Comparison of ENCODE assay signal across 17 cellular contexts in genomic region chr18:48915621-48916425, GRCh38. TPM values are rescaled to one million over a fixed set of nuclear protein-coding genes. Genes with fewer than 3 reads are reported as not detected.
DNase-seq lines count a peak whose midpoint lies in the region; ATAC-seq and TF ChIP-seq lines count a peak whose summit lies in the region.
"Had no signal": no experiment of that assay in that cellular context is flagged by ENCODE, and none has a peak within 500 bp of the region (broad histone marks: within the 10 kb centered on the region; RNA-seq: fewer than 3 reads in every experiment).

No MANE protein-coding gene starts in this region.

- no peaks in the 10 kb centered on the region for H3K9me2 ChIP-seq in SK-N-SH

- H3F3A ChIP-seq in SK-N-SH (replicated peaks; ENCODE audit: insufficient read depth) (peaks cover 47% of the 10 kb centered on the region), smooth muscle cell (ENCODE audit: low read depth) (peaks cover 52% of the 10 kb centered on the region)

- no peak for TF ChIP-seq RAD21 in SK-N-SH (IDR thresholded peaks at IDR 0.05; ENCODE audit: low read length)

- peak overlapping the region in 1 of 2 experiments; percentile 22; a peak in 1 of 4 replicates for H3K27ac ChIP-seq in SK-N-SH (ENCODE audit: low read depth in 2 of 2, low read length in 1 of 2)
- H3K27ac ChIP-seq in smooth muscle cell (ENCODE audit: low read depth): peak overlapping the region; percentile 100
- H3K27ac ChIP-seq: HL-60, right lobe of liver had no signal

- H4K20me1 ChIP-seq in SK-N-SH (ENCODE audit: insufficient read depth): peaks cover 18% of the 10 kb centered on the region
- H4K20me1 ChIP-seq in smooth muscle cell (ENCODE audit: low read depth): peaks cover 18% of the 10 kb centered on the region

- TF ChIP-seq EP300 in SK-N-SH (IDR thresholded peaks at IDR 0.05; ENCODE audit: borderline replicate concordance in 1 of 2, low read depth in 1 of 2, low read length in 1 of 2): peak in 1 of 2 experiments; percentile 16; a peak in 1 of 4 replicates

- H3K9ac ChIP-seq in SK-N-SH (no peak overlapping the region), smooth muscle cell (ENCODE audit: low read depth) (no peak overlapping the region)

- ATAC-seq in left lobe of liver: peak; percentile 13
- ATAC-seq in GM18909 (IDR thresholded peaks at IDR 0.05; ENCODE audit: poor library complexity, unreplicated experiment): no peak
- ATAC-seq: activated naive CD4-positive, alpha-beta T cell treated with anti-CD3 and anti-CD28 coated beads, Interleukin-2, amount 50 U/mL, for 72 hours had no signal

- H3K4me3 ChIP-seq in SK-N-SH (ENCODE audit: low read depth in 2 of 2, low read length in 1 of 2) (no peak overlapping the region), smooth muscle cell (no peak overlapping the region)
- H3K4me3 ChIP-seq: right lobe of liver had no signal

- DNase-seq in SIG-M5 treated with dmso at 0.1 percent for 504 hours (lab: John Stamatoyannopoulos, UW; ENCODE audit: unreplicated experiment) (peak; percentile 26), SIG-M5 (lab: John Stamatoyannopoulos, UW) (no peak), SK-N-SH (no peak), left lobe of liver (ENCODE audit: low spot score) (no peak), smooth muscle cell (lab: John Stamatoyannopoulos, UW; ENCODE audit: unreplicated experiment) (no peak), OCI-M2 (lab: John Stamatoyannopoulos, UW; ENCODE audit: unreplicated experiment) (no peak), NK-92 (lab: John Stamatoyannopoulos, UW; ENCODE audit: unreplicated experiment) (no peak)
- DNase-seq: ACHN; activated B cell treated with CpG ODN at 0.5 μM for 24 hours; COR-L47; kidney glomerular epithelial cell; naive thymus-derived CD8-positive, alpha-beta T cell; SW 1271 had no signal

- WGBS in SK-N-SH (ENCODE audit: low lambda C conversion rate): 91% methylated on average over 10 of the region's 10 CpGs
- 45% methylated on average over 10 of the region's 10 CpGs for WGBS in smooth muscle cell (ENCODE audit: low lambda C conversion rate)

- peaks cover 30% of the 10 kb centered on the region for H3K79me2 ChIP-seq in SK-N-SH (ENCODE audit: insufficient read depth)
- peaks cover 27% of the 10 kb centered on the region for H3K79me2 ChIP-seq in smooth muscle cell (ENCODE audit: low read depth)

- H3K4me1 ChIP-seq in SK-N-SH (ENCODE audit: control insufficient read depth in 1 of 2, insufficient read depth in 2 of 2, low read depth in 1 of 2, low read length in 1 of 2) (peaks cover 11 to 12% of the 10 kb centered on the region in 2 experiments; a peak in 3 of 4 replicates), smooth muscle cell (ENCODE audit: low read depth) (peaks cover 14% of the 10 kb centered on the region)

- H3K9me3 ChIP-seq in SK-N-SH (no peaks in the 10 kb centered on the region), smooth muscle cell (replicated peaks; ENCODE audit: low read depth) (no peaks in the 10 kb centered on the region)
- H3K9me3 ChIP-seq: right lobe of liver had no signal

- H3K4me2 ChIP-seq in SK-N-SH (no peak overlapping the region), smooth muscle cell (no peak overlapping the region)

- CTCF ChIA-PET in SK-N-SH (lab: Yijun Ruan, JAX): interaction anchor here (0.5 to 2.0 kb wide), 3 partner anchors 29 to 241 kb away, joined by 3 to 4 read pairs (median 3); no protein-coding TSS in a partner anchor

- no peaks in the 10 kb centered on the region for H3K27me3 ChIP-seq in SK-N-SH (ENCODE audit: insufficient read depth)
- H3K27me3 ChIP-seq in smooth muscle cell (ENCODE audit: low read depth): no peaks in the 10 kb centered on the region
- H3K27me3 ChIP-seq: right lobe of liver had no signal

- TF ChIP-seq CTCF in SK-N-SH (IDR thresholded peaks at IDR 0.05): no peak
- TF ChIP-seq CTCF in smooth muscle cell (IDR thresholded peaks at IDR 0.05; ENCODE audit: borderline replicate concordance, insufficient read depth, poor library complexity, severe bottlenecking): no peak

- POLR2A ChIA-PET in SK-N-SH (lab: Yijun Ruan, JAX): interaction anchor here (0.9 kb wide), 1 partner anchor 9 kb away, joined by 3 read pairs; no protein-coding TSS in a partner anchor

- peaks cover 13% of the 10 kb centered on the region in 2 experiments for H3K36me3 ChIP-seq in SK-N-SH (replicated peaks in 1 of 2; ENCODE audit: control insufficient read depth in 1 of 2, insufficient read depth in 2 of 2, low read length in 1 of 2)
- no peaks in the 10 kb centered on the region for H3K36me3 ChIP-seq in smooth muscle cell (ENCODE audit: low read depth)

- H2AFZ ChIP-seq in SK-N-SH (ENCODE audit: low read depth) (no peak overlapping the region), smooth muscle cell (ENCODE audit: low read depth) (no peak overlapping the region)

TF ChIP-seq in SK-N-SH, 30 proteins besides CTCF, POLR2A, EP300 and RAD21:
- 0 out of 2 replicates have a peak, but pooled peaks have one; percentile 17 for TF ChIP-seq TCF12 (IDR thresholded peaks at IDR 0.05)
- no peak for TF ChIP-seq ZBTB33 (IDR thresholded peaks at IDR 0.05; ENCODE audit: borderline replicate concordance, low read depth)

RNA-seq across cellular contexts. Expression of gene SMAD7, which starts 34.9 kb away (rescaled TPM):
- polyA plus RNA-seq in SK-N-SH (2012; rRNA removed) (19.1 and 20.0 TPM in 2 replicates), smooth muscle cell (134 and 136 TPM in 2 replicates)
- polyA plus RNA-seq in SK-N-SH (2012; cell fraction: cytosol; rRNA removed): 11.3 and 14.5 TPM in 2 replicates
- polyA plus RNA-seq in SK-N-SH (2012; cell fraction: nucleus; rRNA removed): 15.2 and 26.8 TPM in 2 replicates
- total RNA-seq in left lobe of liver (12.4 TPM), smooth muscle cell (114 and 142 TPM in 2 replicates)
